ENCODE assay signal across 2 cellular contexts in genomic region chr19:45168767-45169351, GRCh38.
TF ChIP-seq lines count a peak whose summit lies in the region.

No MANE protein-coding gene starts in this region.

TF ChIP-seq in HCT116, 20 proteins besides CTCF, POLR2A, EP300 and RAD21:
- TF ChIP-seq CBX3 (IDR thresholded peaks at IDR 0.05; ENCODE audit: low read depth) (no peak), TCF7L2 (IDR thresholded peaks at IDR 0.05; ENCODE audit: borderline replicate concordance, extremely low read depth, insufficient read depth, insufficient read length) (no peak), JUND (IDR thresholded peaks at IDR 0.05) (no peak), YY1 (IDR thresholded peaks at IDR 0.05; ENCODE audit: extremely low read depth, insufficient replicate concordance, low read depth, low read length) (no peak), SP1 (IDR thresholded peaks at IDR 0.05; ENCODE audit: low read depth) (no peak), EGR1 (IDR thresholded peaks at IDR 0.05; ENCODE audit: low read depth) (no peak), SIN3A (IDR thresholded peaks at IDR 0.05; ENCODE audit: low read depth) (no peak), ELF1 (IDR thresholded peaks at IDR 0.05; ENCODE audit: borderline replicate concordance, low read depth) (no peak), EZH2phosphoT487 (IDR thresholded peaks at IDR 0.05; ENCODE audit: borderline replicate concordance) (no peak), ZFX (IDR thresholded peaks at IDR 0.05) (no peak), POLR2AphosphoS5 (IDR thresholded peaks at IDR 0.05; ENCODE audit: low read depth, low read length) (no peak), CEBPB (IDR thresholded peaks at IDR 0.05; ENCODE audit: low read depth) (no peak), EZH2 (IDR thresholded peaks at IDR 0.05) (no peak), ZBTB33 (IDR thresholded peaks at IDR 0.05; ENCODE audit: extremely low read depth, insufficient replicate concordance, low read length) (no peak)
- TF ChIP-seq, protein P1, sequence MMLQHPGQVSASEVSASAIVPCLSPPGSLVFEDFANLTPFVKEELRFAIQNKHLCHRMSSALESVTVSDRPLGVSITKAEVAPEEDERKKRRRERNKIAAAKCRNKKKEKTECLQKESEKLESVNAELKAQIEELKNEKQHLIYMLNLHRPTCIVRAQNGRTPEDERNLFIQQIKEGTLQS (IDR thresholded peaks at IDR 0.05), result no peak
- TF ChIP-seq, protein P2, sequence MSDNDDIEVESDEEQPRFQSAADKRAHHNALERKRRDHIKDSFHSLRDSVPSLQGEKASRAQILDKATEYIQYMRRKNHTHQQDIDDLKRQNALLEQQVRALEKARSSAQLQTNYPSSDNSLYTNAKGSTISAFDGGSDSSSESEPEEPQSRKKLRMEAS (IDR thresholded peaks at IDR 0.05), result no peak

TF ChIP-seq in H1, 55 proteins besides CTCF, POLR2A, EP300 and RAD21:
- no peak for TF ChIP-seq TCF12 (IDR thresholded peaks at IDR 0.05; ENCODE audit: low read depth, low read length)
- TF ChIP-seq JUND (IDR thresholded peaks at IDR 0.05; ENCODE audit: low read length), result no peak
- TF ChIP-seq RBBP5 (IDR thresholded peaks at IDR 0.05; ENCODE audit: borderline replicate concordance, low read depth, low read length), result no peak
- TF ChIP-seq EGR1 (IDR thresholded peaks at IDR 0.05; ENCODE audit: borderline replicate concordance, low read depth, low read length), result no peak
- no peak for TF ChIP-seq JUN (IDR thresholded peaks at IDR 0.05; ENCODE audit: low read depth, low read length)
- TF ChIP-seq EZH2 (IDR thresholded peaks at IDR 0.05; ENCODE audit: low read depth, low read length, severe bottlenecking), result no peak
- no peak for TF ChIP-seq SP1 (IDR thresholded peaks at IDR 0.05; ENCODE audit: low read depth, low read length)
- TF ChIP-seq CHD7 (IDR thresholded peaks at IDR 0.05; ENCODE audit: insufficient replicate concordance, low read length), result no peak
- no peak for TF ChIP-seq SAP30 (IDR thresholded peaks at IDR 0.05; ENCODE audit: insufficient read depth, insufficient replicate concordance, low read length)
- no peak for TF ChIP-seq FOSL1 (IDR thresholded peaks at IDR 0.05; ENCODE audit: insufficient read depth, low read depth, low read length)
- TF ChIP-seq BRCA1 (IDR thresholded peaks at IDR 0.05; ENCODE audit: low read depth, low read length), result no peak
- TF ChIP-seq NANOG (IDR thresholded peaks at IDR 0.05; ENCODE audit: insufficient read depth, low read depth, low read length, poor library complexity, severe bottlenecking), result no peak
- TF ChIP-seq POLR2AphosphoS5 (IDR thresholded peaks at IDR 0.05; ENCODE audit: low read depth, low read length), result no peak
